Comparison of ENCODE assay signal across 8 cellular contexts in genomic region chr10:123134915-123135414, GRCh38. TPM values are rescaled to one million over a fixed set of nuclear protein-coding genes. Genes with fewer than 3 reads are reported as not detected.
DNase-seq lines count a peak whose midpoint lies in the region; ATAC-seq, FAIRE-seq and TF ChIP-seq lines count a peak whose summit lies in the region.

No MANE protein-coding gene starts in this region.

- H3K36me3 Mint-ChIP-seq in T-cell, result no peaks in the 10 kb centered on the region

- H3K9me3 ChIP-seq in A549, result no peaks in the 10 kb centered on the region
- H3K9me3 ChIP-seq in iPS-20b (ENCODE audit: insufficient read depth, low read depth, low read length), result peaks cover 5% of the 10 kb centered on the region; the same call in 1 of the 2 replicates

- no peak for TF ChIP-seq RAD21 in A549 (conservative IDR thresholded peaks at IDR 0.05 in 1 of 2, IDR thresholded peaks at IDR 0.05 in 1 of 2)

- POLR2A ChIA-PET in A549 (lab: Yijun Ruan, JAX) (no interaction called here), T-cell (lab: Charles Lee) (no interaction called here)

- 56% methylated on average over 18 of the region's 46 CpGs for WGBS in A549 (ENCODE audit: missing lambda C conversion rate)

- no peak overlapping the region for H3K27ac Mint-ChIP-seq in T-cell

- H3K27me3 Mint-ChIP-seq in T-cell, result peaks cover 65 to 80% of the 10 kb centered on the region in 2 donors

- no peak for TF ChIP-seq CTCF in A549 (IDR thresholded peaks at IDR 0.05)

- H3K4me2 ChIP-seq in A549, result peak overlapping the region; percentile 96

- no peak overlapping the region; a peak in 1 of 6 replicates for H3K27ac ChIP-seq in A549
- H3K27ac ChIP-seq in iPS-20b (ENCODE audit: low read length), result no peak overlapping the region

- no peaks in the 10 kb centered on the region for H3K36me3 ChIP-seq in iPS-20b (ENCODE audit: insufficient read depth, low read depth, low read length)

- no peaks in the 10 kb centered on the region for H3K9me3 Mint-ChIP-seq in T-cell

- H3K9ac ChIP-seq in iPS-20b (ENCODE audit: low read depth, low read length), result no peak overlapping the region

- CTCF ChIA-PET in A549 (lab: Yijun Ruan, JAX), result interaction anchor here (2.0 to 5.1 kb wide), 5 partner anchors 14 to 426 kb away, joined by 8 to 82 read pairs (median 64); partner anchors contain the start of gene HMX2
- CTCF ChIA-PET in T-cell (lab: Charles Lee), result interaction anchor here (1.1 kb wide), 2 partner anchors 15 to 244 kb away, joined by 3 to 4 read pairs; no protein-coding TSS in a partner anchor

- H3K27me3 ChIP-seq in iPS-20b (ENCODE audit: insufficient read depth, low read length), result peaks cover 100% of the 10 kb centered on the region

- TF ChIP-seq POLR2A in A549 (IDR thresholded peaks at IDR 0.05; ENCODE audit: low read length), result no peak

- TF ChIP-seq EP300 in A549 (IDR thresholded peaks at IDR 0.05), result no peak

- H3K4me3 Mint-ChIP-seq in T-cell, result peak overlapping the region in 2 of 3 donors; percentile 51 to 81

- no peak for FAIRE-seq in A549 (lab: Jason Lieb, UNC)

- H3K4me1 Mint-ChIP-seq in T-cell, result peaks cover 44 to 51% (median 50%) of the 10 kb centered on the region in 3 donors

- H3K4me3 ChIP-seq in A549 (peak overlapping the region; percentile 58), GM08714 (ENCODE audit: low read length) (peak overlapping the region; percentile 6; the same call in 1 of the 2 replicates), iPS-20b (ENCODE audit: low read length) (peak overlapping the region; percentile 61)

- H3K4me1 ChIP-seq in A549, result peaks cover 30% of the 10 kb centered on the region; the same call in 2 of the 3 replicates
- peaks cover 17% of the 10 kb centered on the region for H3K4me1 ChIP-seq in iPS-20b (ENCODE audit: insufficient read depth, low read length)

- DNase-seq in A549 (ENCODE audit: low read depth in 1 of 2, low spot score in 1 of 2) (no peak), T-cell (peak in 1 of 34 experiments; percentile 12), hepatic stellate cell (ENCODE audit: low spot score) (no peak)

- ATAC-seq in A549 (no peak), T-cell (replicated peaks in 1 of 4) (no peak), GM18870 (IDR thresholded peaks at IDR 0.05; ENCODE audit: unreplicated experiment) (no peak), GM21529 (IDR thresholded peaks at IDR 0.05; ENCODE audit: unreplicated experiment) (no peak), HG03460 (IDR thresholded peaks at IDR 0.05; ENCODE audit: unreplicated experiment) (no peak)

TF ChIP-seq in A549, 52 proteins besides CTCF, POLR2A, EP300 and RAD21:
- TF ChIP-seq PBX3 (IDR thresholded peaks at IDR 0.05), result no peak
- no peak for TF ChIP-seq ZFP36 (IDR thresholded peaks at IDR 0.05; ENCODE audit: borderline replicate concordance, partially characterized antibody)
- TF ChIP-seq, protein P1, sequence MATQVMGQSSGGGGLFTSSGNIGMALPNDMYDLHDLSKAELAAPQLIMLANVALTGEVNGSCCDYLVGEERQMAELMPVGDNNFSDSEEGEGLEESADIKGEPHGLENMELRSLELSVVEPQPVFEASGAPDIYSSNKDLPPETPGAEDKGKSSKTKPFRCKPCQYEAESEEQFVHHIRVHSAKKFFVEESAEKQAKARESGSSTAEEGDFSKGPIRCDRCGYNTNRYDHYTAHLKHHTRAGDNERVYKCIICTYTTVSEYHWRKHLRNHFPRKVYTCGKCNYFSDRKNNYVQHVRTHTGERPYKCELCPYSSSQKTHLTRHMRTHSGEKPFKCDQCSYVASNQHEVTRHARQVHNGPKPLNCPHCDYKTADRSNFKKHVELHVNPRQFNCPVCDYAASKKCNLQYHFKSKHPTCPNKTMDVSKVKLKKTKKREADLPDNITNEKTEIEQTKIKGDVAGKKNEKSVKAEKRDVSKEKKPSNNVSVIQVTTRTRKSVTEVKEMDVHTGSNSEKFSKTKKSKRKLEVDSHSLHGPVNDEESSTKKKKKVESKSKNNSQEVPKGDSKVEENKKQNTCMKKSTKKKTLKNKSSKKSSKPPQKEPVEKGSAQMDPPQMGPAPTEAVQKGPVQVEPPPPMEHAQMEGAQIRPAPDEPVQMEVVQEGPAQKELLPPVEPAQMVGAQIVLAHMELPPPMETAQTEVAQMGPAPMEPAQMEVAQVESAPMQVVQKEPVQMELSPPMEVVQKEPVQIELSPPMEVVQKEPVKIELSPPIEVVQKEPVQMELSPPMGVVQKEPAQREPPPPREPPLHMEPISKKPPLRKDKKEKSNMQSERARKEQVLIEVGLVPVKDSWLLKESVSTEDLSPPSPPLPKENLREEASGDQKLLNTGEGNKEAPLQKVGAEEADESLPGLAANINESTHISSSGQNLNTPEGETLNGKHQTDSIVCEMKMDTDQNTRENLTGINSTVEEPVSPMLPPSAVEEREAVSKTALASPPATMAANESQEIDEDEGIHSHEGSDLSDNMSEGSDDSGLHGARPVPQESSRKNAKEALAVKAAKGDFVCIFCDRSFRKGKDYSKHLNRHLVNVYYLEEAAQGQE (IDR thresholded peaks at IDR 0.05), result no peak
- TF ChIP-seq NR3C1 (IDR thresholded peaks at IDR 0.05), result no peak
- no peak for TF ChIP-seq BHLHE40 (IDR thresholded peaks at IDR 0.05; ENCODE audit: low read depth, low read length)
- TF ChIP-seq CHD4 (IDR thresholded peaks at IDR 0.05; ENCODE audit: borderline replicate concordance), result no peak
- TF ChIP-seq HMGXB4 (CRISPR knock-in tag; IDR thresholded peaks at IDR 0.05; ENCODE audit: borderline replicate concordance), result no peak
- no peak for TF ChIP-seq CHD2 (IDR thresholded peaks at IDR 0.05; ENCODE audit: low read length, partially characterized antibody)
- no peak for TF ChIP-seq CBX8 (IDR thresholded peaks at IDR 0.05)
- no peak for TF ChIP-seq HEYL (CRISPR knock-in tag; IDR thresholded peaks at IDR 0.05)
- TF ChIP-seq SMC3 (IDR thresholded peaks at IDR 0.05), result no peak
- TF ChIP-seq ZNF302 (CRISPR knock-in tag; IDR thresholded peaks at IDR 0.05), result no peak
- no peak for TF ChIP-seq MAFK (IDR thresholded peaks at IDR 0.05; ENCODE audit: partially characterized antibody)

RNA-seq across cellular contexts. Expression of gene HMX3, which starts 0.8 kb away (rescaled TPM):
- polyA plus RNA-seq in A549 (2011; rRNA removed), result not detected in 2 replicates
- 0.03 TPM in 1 of 2 replicates, not detected in the other for polyA plus RNA-seq in A549 (2012; cell fraction: cytosol; rRNA removed)
- polyA plus RNA-seq in A549 (2012; cell fraction: nucleus; rRNA removed), result 0.06 TPM in 1 of 2 replicates, not detected in the other
- polyA plus RNA-seq in A549 (2017; fragmentation: RNase III; extraction: RNeasy Plus Mini Kit Qiagen cat#74134 plus additional on column Dnase treatment), result not detected in 3 replicates
- not detected in 2 replicates for polyA minus RNA-seq in A549 (2011; rRNA and poly(A)+ RNA removed)
- total RNA-seq in T-cell, result under 1 TPM in 1 of 5 donors, not detected in 4; 0.33 TPM

RNA-seq across cellular contexts. Expression of gene HMX2, which starts 13.0 kb away (rescaled TPM):
- polyA plus RNA-seq in A549 (2011; rRNA removed), result not detected in 2 replicates
- 0.04 and 0.08 TPM in 2 replicates for polyA plus RNA-seq in A549 (2012; cell fraction: cytosol; rRNA removed)
- polyA plus RNA-seq in A549 (2012; cell fraction: nucleus; rRNA removed), result 0.06 and 0.07 TPM in 2 replicates
- polyA plus RNA-seq in A549 (2017; fragmentation: RNase III; extraction: RNeasy Plus Mini Kit Qiagen cat#74134 plus additional on column Dnase treatment), result 0.07 to 0.09 TPM (median 0.08 TPM) in 3 replicates
- polyA minus RNA-seq in A549 (2011; rRNA and poly(A)+ RNA removed), result not detected in 2 replicates
- total RNA-seq in T-cell, result not detected

RNA-seq across cellular contexts. Expression of gene BUB3, which starts 19.2 kb away (rescaled TPM):
- polyA plus RNA-seq in A549 (2011; rRNA removed), result 229 and 246 TPM in 2 replicates
- polyA plus RNA-seq in A549 (2012; cell fraction: cytosol; rRNA removed), result 337 and 340 TPM in 2 replicates
- 263 and 314 TPM in 2 replicates for polyA plus RNA-seq in A549 (2012; cell fraction: nucleus; rRNA removed)
- polyA plus RNA-seq in A549 (2017; fragmentation: RNase III; extraction: RNeasy Plus Mini Kit Qiagen cat#74134 plus additional on column Dnase treatment), result 216 to 224 TPM (median 222 TPM) in 3 replicates
- 272 and 273 TPM in 2 replicates for polyA minus RNA-seq in A549 (2011; rRNA and poly(A)+ RNA removed)
- total RNA-seq in T-cell, result 100 to 1,000 TPM; 116 to 139 (median 127) TPM

Comparison
In these comparisons a context has a peak if more than half of its experiments do, and no peak if none do; other contexts are left out.
1. H3K4me3 ChIP-seq: peak in every context shown above with its lines; median percentile 61 in iPS-20b; 58 in A549; 6 in GM08714.